ENCODE assay signal across 11 cellular contexts in genomic region chr13:32940601-32941000, GRCh38.
DNase-seq lines count a peak whose midpoint lies in the region; ATAC-seq and TF ChIP-seq lines count a peak whose summit lies in the region.
"Had no signal": no experiment of that assay in that cellular context is flagged by ENCODE, and none has a peak within 500 bp of the region (broad histone marks: within the 10 kb centered on the region; RNA-seq: fewer than 3 reads in every experiment).

No MANE protein-coding gene starts in this region.

- H3K4me2 ChIP-seq in smooth muscle cell: peak overlapping the region; percentile 56

- no peak for TF ChIP-seq CTCF in cardiac muscle cell (IDR thresholded peaks at IDR 0.05; ENCODE audit: low read depth, low read length)
- no peak for TF ChIP-seq CTCF in smooth muscle cell (IDR thresholded peaks at IDR 0.05; ENCODE audit: borderline replicate concordance, insufficient read depth, poor library complexity, severe bottlenecking)

- H3K4me1 ChIP-seq in cardiac muscle cell (ENCODE audit: low read depth) (no peaks in the 10 kb centered on the region), smooth muscle cell (ENCODE audit: low read depth) (no peaks in the 10 kb centered on the region)
- H3K4me1 ChIP-seq: Peyer's patch had no signal

- H3K9me3 ChIP-seq in cardiac muscle cell (ENCODE audit: low read depth) (no peaks in the 10 kb centered on the region), smooth muscle cell (replicated peaks; ENCODE audit: low read depth) (no peaks in the 10 kb centered on the region)
- H3K9me3 ChIP-seq: Peyer's patch had no signal

- no peak overlapping the region for H3K9ac ChIP-seq in smooth muscle cell (ENCODE audit: low read depth)

- H3K36me3 ChIP-seq in cardiac muscle cell: no peaks in the 10 kb centered on the region
- H3K36me3 ChIP-seq in smooth muscle cell (ENCODE audit: low read depth): no peaks in the 10 kb centered on the region
- H3K36me3 ChIP-seq: Peyer's patch had no signal

- H3K27ac ChIP-seq in cardiac muscle cell (no peak overlapping the region), smooth muscle cell (ENCODE audit: low read depth) (peak overlapping the region; percentile 63)
- H3K27ac ChIP-seq: Peyer's patch had no signal

- no peaks in the 10 kb centered on the region for H3K27me3 ChIP-seq in cardiac muscle cell
- no peaks in the 10 kb centered on the region for H3K27me3 ChIP-seq in smooth muscle cell (ENCODE audit: low read depth)
- H3K27me3 ChIP-seq: Peyer's patch had no signal

- 23% methylated on average over 4 of the region's 4 CpGs for WGBS in smooth muscle cell (ENCODE audit: low lambda C conversion rate)

- peak; percentile 27 for DNase-seq in NCI-H2029 (lab: John Stamatoyannopoulos, UW)
- DNase-seq in NCI-H2029 treated with DMSO at 0.1 percent for 48 hours (lab: John Stamatoyannopoulos, UW): no peak
- peak; percentile 65 to 71 for DNase-seq in SHP77 (lab: John Stamatoyannopoulos, UW)
- DNase-seq in cardiac muscle cell (ENCODE audit: low read depth in 1 of 2, low spot score in 1 of 2): peak; percentile 14 to 76
- peak; percentile 14 for DNase-seq in smooth muscle cell (lab: John Stamatoyannopoulos, UW; ENCODE audit: unreplicated experiment)
- no peak for DNase-seq in amniotic stem cell (lab: John Stamatoyannopoulos, UW)
- DNase-seq: H9; Peyer's patch; stimulated activated CD4-positive, alpha-beta T cell treated with anti-CD3 and anti-CD28 coated beads, Interleukin-15, amount 100 ng/mL, for 24 hours had no signal

- no peak for ATAC-seq in GM19324 (IDR thresholded peaks at IDR 0.05; ENCODE audit: low FRiP score, unreplicated experiment)
- no peak for ATAC-seq in HG02642 (IDR thresholded peaks at IDR 0.05; ENCODE audit: poor library complexity, unreplicated experiment)

- H3K4me3 ChIP-seq in cardiac muscle cell (no peak overlapping the region), smooth muscle cell (no peak overlapping the region)
- H3K4me3 ChIP-seq: Peyer's patch had no signal

- no peaks in the 10 kb centered on the region for H3K79me2 ChIP-seq in smooth muscle cell (ENCODE audit: low read depth)

- peak overlapping the region; percentile 20 for H2AFZ ChIP-seq in smooth muscle cell (ENCODE audit: low read depth)

- H4K20me1 ChIP-seq in smooth muscle cell (ENCODE audit: low read depth): no peaks in the 10 kb centered on the region

- H3F3A ChIP-seq in smooth muscle cell (ENCODE audit: low read depth): no peaks in the 10 kb centered on the region

Comparison
In these comparisons a context has a peak if more than half of its experiments do, and no peak if none do; other contexts are left out.
1. DNase-seq: peak in NCI-H2029 (single experiment), SHP77 (2 of 2), cardiac muscle cell (2 of 2) and smooth muscle cell (single experiment); none in NCI-H2029 treated with DMSO at 0.1 percent for 48 hours (single experiment) and amniotic stem cell (single experiment).